30 cellular contexts compared by ENCODE assay signal in the genomic region with DNA sequence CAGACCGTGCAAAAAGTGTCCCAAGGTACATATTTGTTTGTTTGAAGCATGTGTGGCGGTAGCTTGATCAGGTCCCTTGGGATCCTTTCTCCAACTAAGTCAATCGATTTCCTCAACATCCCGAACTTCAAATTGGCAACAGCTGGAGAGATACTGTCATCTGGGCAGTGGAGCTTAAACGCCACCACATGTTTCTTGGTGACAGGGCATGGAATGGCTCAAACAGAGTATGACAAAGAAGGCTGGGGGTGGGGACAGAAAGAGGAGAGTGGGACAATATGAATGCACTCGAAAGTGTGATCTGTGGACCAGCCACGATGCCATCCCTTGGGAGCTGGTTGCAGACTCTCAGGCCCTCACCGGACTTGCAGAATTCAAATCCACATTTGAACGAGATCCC.
"Had no signal": no experiment of that assay in that cellular context is flagged by ENCODE, and none has a peak within 500 bp of the region (broad histone marks: within the 10 kb centered on the region; RNA-seq: fewer than 3 reads in every experiment).

No MANE protein-coding gene starts in this region.

- H3K4me3 ChIP-seq: adrenal gland, heart left ventricle, ovary, sigmoid colon, thyroid gland had no signal

- H3K36me3 Mint-ChIP-seq: activated naive CD8-positive, alpha-beta T cell treated with anti-CD3 and anti-CD28 coated beads for 36 hours; immature natural killer cell; stimulated activated effector memory CD8-positive, alpha-beta T cell treated with anti-CD3 and anti-CD28 coated beads, Interleukin-12 subunit alpha, Interleukin-12 subunit beta, amount 100 ng/mL, for 72 hours had no signal

- H3K4me3 Mint-ChIP-seq: activated naive CD4-positive, alpha-beta T cell treated with anti-CD3 and anti-CD28 coated beads for 36 hours; activated naive CD8-positive, alpha-beta T cell treated with anti-CD3 and anti-CD28 coated beads for 36 hours; brain; immature natural killer cell; nephron progenitor cell; stimulated activated effector memory CD8-positive, alpha-beta T cell treated with anti-CD3 and anti-CD28 coated beads, Interleukin-12 subunit alpha, Interleukin-12 subunit beta, amount 100 ng/mL, for 72 hours; stimulated activated naive CD8-positive, alpha-beta T cell treated with anti-CD3 and anti-CD28 coated beads, Interleukin-15, amount 100 ng/mL, for 72 hours had no signal

- H3K36me3 ChIP-seq: adrenal gland, ovary, sigmoid colon, thyroid gland had no signal

- H3K27ac Mint-ChIP-seq: activated naive CD4-positive, alpha-beta T cell treated with anti-CD3 and anti-CD28 coated beads for 36 hours; activated naive CD8-positive, alpha-beta T cell treated with anti-CD3 and anti-CD28 coated beads for 36 hours; immature natural killer cell; progenitor cell of endocrine pancreas; stimulated activated effector memory CD8-positive, alpha-beta T cell treated with anti-CD3 and anti-CD28 coated beads, Interleukin-12 subunit alpha, Interleukin-12 subunit beta, amount 100 ng/mL, for 72 hours; stimulated activated naive CD8-positive, alpha-beta T cell treated with anti-CD3 and anti-CD28 coated beads, Interleukin-15, amount 100 ng/mL, for 72 hours had no signal

- H3K9me3 ChIP-seq: adrenal gland, heart left ventricle, ovary, sigmoid colon, thyroid gland had no signal

- DNase-seq: activated CD4-positive, alpha-beta T cell treated with anti-CD3 and anti-CD28 coated beads for 4 hours; activated CD4-positive, alpha-beta T cell treated with anti-CD3 and anti-CD28 coated beads, Interleukin-2, amount 50 U/mL, for 4 hours; activated effector memory CD4-positive, alpha-beta T cell treated with Interleukin-2 at 50 U/mL for 16 hours; activated naive CD4-positive, alpha-beta T cell treated with anti-CD3 and anti-CD28 coated beads for 36 hours; activated naive CD8-positive, alpha-beta T cell treated with anti-CD3 and anti-CD28 coated beads for 36 hours; activated T-cell treated with anti-CD3 and anti-CD28 coated beads for 4 hours; adrenal gland; aorta; caudate nucleus; cortex of kidney; foreskin fibroblast; heart left ventricle; hypothalamus; immature natural killer cell; left colon; mammary epithelial cell; nephron progenitor cell; ovary; sigmoid colon; small intestine; stimulated activated CD4-positive, alpha-beta T cell treated with anti-CD3 and anti-CD28 coated beads, Interleukin-4, amount 100 ng/mL, for 24 hours; stimulated activated naive CD8-positive, alpha-beta T cell treated with anti-CD3 and anti-CD28 coated beads, Interleukin-15, amount 100 ng/mL, for 72 hours; substantia nigra; T-helper 1 cell; thyroid gland had no signal

- H3K9me3 Mint-ChIP-seq: activated naive CD4-positive, alpha-beta T cell treated with anti-CD3 and anti-CD28 coated beads for 36 hours; activated naive CD8-positive, alpha-beta T cell treated with anti-CD3 and anti-CD28 coated beads for 36 hours; nephron progenitor cell; stimulated activated effector memory CD8-positive, alpha-beta T cell treated with anti-CD3 and anti-CD28 coated beads, Interleukin-12 subunit alpha, Interleukin-12 subunit beta, amount 100 ng/mL, for 72 hours had no signal

- H3K27ac ChIP-seq: adrenal gland, heart left ventricle, ovary had no signal

- H3K27me3 Mint-ChIP-seq: brain, progenitor cell of endocrine pancreas had no signal

- H3K4me1 Mint-ChIP-seq: activated naive CD8-positive, alpha-beta T cell treated with anti-CD3 and anti-CD28 coated beads for 36 hours; immature natural killer cell; stimulated activated effector memory CD8-positive, alpha-beta T cell treated with anti-CD3 and anti-CD28 coated beads, Interleukin-12 subunit alpha, Interleukin-12 subunit beta, amount 100 ng/mL, for 72 hours; stimulated activated naive CD8-positive, alpha-beta T cell treated with anti-CD3 and anti-CD28 coated beads, Interleukin-15, amount 100 ng/mL, for 72 hours had no signal

- H3K4me1 ChIP-seq: adrenal gland had no signal

- H3K27me3 ChIP-seq: adrenal gland, heart left ventricle, ovary, sigmoid colon, thyroid gland had no signal

- FAIRE-seq: endothelial cell of umbilical vein, kidney, small intestine had no signal
